In genomic region chr2:143796051-143796450, GRCh38 we compare ENCODE assay signal across 17 cellular contexts.
DNase-seq lines count a peak whose midpoint lies in the region; ATAC-seq and TF ChIP-seq lines count a peak whose summit lies in the region.
"Had no signal": no experiment of that assay in that cellular context is flagged by ENCODE, and none has a peak within 500 bp of the region (broad histone marks: within the 10 kb centered on the region; RNA-seq: fewer than 3 reads in every experiment).

No MANE protein-coding gene starts in this region.

- no peaks in the 10 kb centered on the region for H3K27me3 ChIP-seq in GM23338 (ENCODE audit: insufficient read depth)
- H3K27me3 ChIP-seq in body of pancreas, result no peaks in the 10 kb centered on the region
- H3K27me3 ChIP-seq: BLaER1 treated with 17β-estradiol and CSF1 and Interleukin-3, amounts not matched to agents 10 nM and 100 nM had no signal

- peaks cover 15% of the 10 kb centered on the region; the same call in 2 of the 3 replicates for H3K4me1 Mint-ChIP-seq in GM23338
- H3K4me1 Mint-ChIP-seq: B cell had no signal

- peaks cover 3% of the 10 kb centered on the region; the same call in 1 of the 2 replicates for H3K9me2 ChIP-seq in GM23338 (ENCODE audit: insufficient read depth)

- TF ChIP-seq CTCF in GM23338 (conservative IDR thresholded peaks at IDR 0.05; ENCODE audit: low read depth in 2 of 2) (no peak), body of pancreas (IDR thresholded peaks at IDR 0.05) (no peak)

- H3F3A ChIP-seq in GM23338 (replicated peaks; ENCODE audit: low read depth), result no peaks in the 10 kb centered on the region

- no peaks in the 10 kb centered on the region for H3K9me3 Mint-ChIP-seq in GM23338
- H3K9me3 Mint-ChIP-seq: CD8-positive, alpha-beta T cell; H9 had no signal

- no peak overlapping the region for H3K4me2 ChIP-seq in GM23338
- H3K4me2 ChIP-seq: BLaER1 treated with 17β-estradiol and CSF1 and Interleukin-3, amounts not matched to agents 10 nM and 100 nM had no signal

- no peak overlapping the region for H3K27ac ChIP-seq in GM23338 (ENCODE audit: low read depth)
- no peak overlapping the region for H3K27ac ChIP-seq in body of pancreas
- H3K27ac ChIP-seq: BLaER1 treated with 17β-estradiol and CSF1 and Interleukin-3, amounts not matched to agents 10 nM and 100 nM had no signal

- no peaks in the 10 kb centered on the region for H3K79me2 ChIP-seq in GM23338 (replicated peaks; ENCODE audit: insufficient read depth)

- no peaks in the 10 kb centered on the region for H3K36me3 ChIP-seq in GM23338 (ENCODE audit: insufficient read depth)
- no peaks in the 10 kb centered on the region for H3K36me3 ChIP-seq in body of pancreas (replicated peaks in 1 of 2; ENCODE audit: insufficient read depth in 1 of 2, low read depth in 2 of 2)
- H3K36me3 ChIP-seq: BLaER1 treated with 17β-estradiol and CSF1 and Interleukin-3, amounts not matched to agents 10 nM and 100 nM had no signal

- H4K20me1 ChIP-seq in GM23338 (replicated peaks; ENCODE audit: insufficient read depth), result no peaks in the 10 kb centered on the region
- H4K20me1 ChIP-seq: BLaER1 treated with 17β-estradiol and CSF1 and Interleukin-3, amounts not matched to agents 10 nM and 100 nM had no signal

- no peak overlapping the region for H2AFZ ChIP-seq in GM23338

- H3K36me3 Mint-ChIP-seq in GM23338 (ENCODE audit: low read depth), result no peaks in the 10 kb centered on the region
- H3K36me3 Mint-ChIP-seq: CD8-positive, alpha-beta T cell had no signal

- H3K4me3 ChIP-seq in GM23338 (no peak overlapping the region), body of pancreas (no peak overlapping the region)
- H3K4me3 ChIP-seq: BLaER1 treated with 17β-estradiol and CSF1 and Interleukin-3, amounts not matched to agents 10 nM and 100 nM had no signal

- no peaks in the 10 kb centered on the region for H3K9me3 ChIP-seq in body of pancreas

- H3K4me3 Mint-ChIP-seq in GM23338, result no peak overlapping the region
- H3K4me3 Mint-ChIP-seq: B cell; CD8-positive, alpha-beta T cell; H9 had no signal

- TF ChIP-seq POLR2A in body of pancreas (IDR thresholded peaks at IDR 0.05), result no peak

- no peak overlapping the region for H3K27ac Mint-ChIP-seq in GM23338
- H3K27ac Mint-ChIP-seq: B cell; CD8-positive, alpha-beta T cell had no signal

- 81% methylated on average over 1 of the region's 1 CpG for WGBS in body of pancreas, 2 donors

- intact Hi-C loops in body of pancreas (cut with DNase I), result no loop called here

- no peaks in the 10 kb centered on the region for H3K4me1 ChIP-seq in GM23338 (ENCODE audit: insufficient read depth)
- no peaks in the 10 kb centered on the region for H3K4me1 ChIP-seq in body of pancreas
- H3K4me1 ChIP-seq: BLaER1 treated with 17β-estradiol and CSF1 and Interleukin-3, amounts not matched to agents 10 nM and 100 nM had no signal

- H3K27me3 Mint-ChIP-seq in GM23338 (ENCODE audit: insufficient read depth, low read depth, poor library complexity), result peaks cover 6% of the 10 kb centered on the region
- H3K27me3 Mint-ChIP-seq: B cell had no signal

- ATAC-seq in GM23338 (peak; percentile 43; the same call in 2 of the 3 replicates), body of pancreas (no peak)
- ATAC-seq: CD8-positive, alpha-beta T cell had no signal

- DNase-seq in NCI-H345 (lab: John Stamatoyannopoulos, UW) (peak; percentile 34), NCI-H345 treated with DMSO at 0.1 percent for 48 hours (lab: John Stamatoyannopoulos, UW; ENCODE audit: unreplicated experiment) (no peak), GM23338 (ENCODE audit: low spot score) (no peak), OCI-M1 (lab: John Stamatoyannopoulos, UW) (peak; percentile 6), iPS-NIHi11 (ENCODE audit: low spot score) (peak; percentile 26), iPS-NIHi7 (ENCODE audit: extremely low spot score) (no peak), body of pancreas (no peak)
- no peak for DNase-seq in effector CD4-positive, alpha-beta T cell
- DNase-seq: 8988T; Calu3; CD8-positive, alpha-beta T cell; DMS53; GDM1; GOT3; H9 had no signal

TF ChIP-seq in GM23338, 12 proteins besides CTCF, POLR2A, EP300 and RAD21 (continues in another document):
- TF ChIP-seq POLR2AphosphoS5 (IDR thresholded peaks at IDR 0.05; ENCODE audit: low read depth), result no peak
- TF ChIP-seq NANOG (IDR thresholded peaks at IDR 0.05; ENCODE audit: borderline replicate concordance), result no peak
- TF ChIP-seq REST (IDR thresholded peaks at IDR 0.05; ENCODE audit: unreplicated experiment), result no peak
- no peak for TF ChIP-seq EZH2phosphoT487 (IDR thresholded peaks at IDR 0.05; ENCODE audit: unreplicated experiment)
- no peak for TF ChIP-seq EZH2 (IDR thresholded peaks at IDR 0.05; ENCODE audit: low read depth, unreplicated experiment)
- no peak for TF ChIP-seq JUNB (IDR thresholded peaks at IDR 0.05; ENCODE audit: unreplicated experiment)

Comparison
In these comparisons a context has a peak if more than half of its experiments do, and no peak if none do; other contexts are left out.
1. DNase-seq: peak in NCI-H345 (single experiment), OCI-M1 (single experiment) and iPS-NIHi11 (single experiment); none in NCI-H345 treated with DMSO at 0.1 percent for 48 hours (single experiment), GM23338 (single experiment), iPS-NIHi7 (single experiment), effector CD4-positive, alpha-beta T cell (single experiment) and body of pancreas (0 of 4).